In the genomic region with DNA sequence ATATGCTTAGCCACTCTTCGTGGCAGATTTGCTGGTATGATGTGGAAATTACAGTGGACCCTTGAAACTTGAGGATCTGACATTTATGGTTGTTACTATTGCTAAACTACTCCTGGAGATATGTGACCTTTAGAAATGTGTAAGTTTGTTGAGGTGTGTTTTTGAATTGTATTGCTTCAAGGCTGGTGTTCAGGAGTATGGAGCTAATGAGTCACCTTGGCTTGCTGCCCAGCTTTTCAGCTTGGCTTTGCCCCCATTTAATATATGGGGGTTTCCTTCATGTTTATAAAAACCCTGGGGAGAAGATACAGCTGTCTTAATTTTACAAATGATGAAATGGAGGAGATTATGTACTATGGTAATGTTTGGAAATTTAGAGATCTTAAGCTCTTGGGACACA, we compare ENCODE assay signal across 8 cellular contexts. TPM values are rescaled to one million over a fixed set of nuclear protein-coding genes. Genes with fewer than 3 reads are reported as not detected.
DNase-seq lines count a peak whose midpoint lies in the region; ATAC-seq and TF ChIP-seq lines count a peak whose summit lies in the region.

No MANE protein-coding gene starts in this region.

- DNase-seq in DMS53 treated with DMSO at 0.1 percent for 48 hours (lab: John Stamatoyannopoulos, UW; ENCODE audit: unreplicated experiment), result peak; percentile 25
- peak; percentile 59 for DNase-seq in RPMI7951 (ENCODE audit: low read depth)
- DNase-seq in astrocyte of the cerebellum (ENCODE audit: low read depth), result peak; percentile 63
- peak in 1 of 9 donors; percentile 64 for DNase-seq in naive thymus-derived CD4-positive, alpha-beta T cell
- DNase-seq in type B pancreatic cell (ENCODE audit: extremely low spot score, unreplicated experiment), result no peak
- no peak for DNase-seq in islet precursor cell
- DNase-seq in esophagus muscularis mucosa (ENCODE audit: extremely low spot score), result no peak

- H3K9me3 Mint-ChIP-seq in naive thymus-derived CD4-positive, alpha-beta T cell, result no peaks in the 10 kb centered on the region
- no peaks in the 10 kb centered on the region for H3K9me3 Mint-ChIP-seq in type B pancreatic cell

- POLR2A ChIA-PET in naive thymus-derived CD4-positive, alpha-beta T cell (lab: Charles Lee), result interaction anchor here (1.4 to 6.8 kb wide), 3 partner anchors 9 to 13 kb away, joined by 3 to 54 read pairs (median 5); a partner anchor contains a TSS

- intact Hi-C loops in naive thymus-derived CD4-positive, alpha-beta T cell (cut with micrococcal nuclease), result loop anchor here (1.0 to 2.0 kb wide), 3 partner anchors 10 to 16 kb away; no protein-coding TSS in a partner anchor
- intact Hi-C loops in esophagus muscularis mucosa (cut with DNase I), result no loop called here

- TF ChIP-seq EP300 in esophagus muscularis mucosa (IDR thresholded peaks at IDR 0.05), result no peak

- peak overlapping the region in 4 of 10 donors; percentile 3 to 22 (median 7) for H3K4me3 Mint-ChIP-seq in naive thymus-derived CD4-positive, alpha-beta T cell
- H3K4me3 Mint-ChIP-seq in type B pancreatic cell, result peak overlapping the region; percentile 12

- no peak overlapping the region for H3K4me3 ChIP-seq in astrocyte of the cerebellum (ENCODE audit: low read depth, low read length)
- no peak overlapping the region for H3K4me3 ChIP-seq in naive thymus-derived CD4-positive, alpha-beta T cell (ENCODE audit: low read length)
- no peak overlapping the region for H3K4me3 ChIP-seq in esophagus muscularis mucosa

- ATAC-seq in naive thymus-derived CD4-positive, alpha-beta T cell, result peak; percentile 43
- no peak for ATAC-seq in HG02763 (IDR thresholded peaks at IDR 0.05; ENCODE audit: unreplicated experiment)

- H3K27ac ChIP-seq in naive thymus-derived CD4-positive, alpha-beta T cell (ENCODE audit: low read depth, low read length), result no peak overlapping the region
- H3K27ac ChIP-seq in esophagus muscularis mucosa (replicated peaks in 1 of 4), result peak overlapping the region in 2 of 4 donors; percentile 33 to 43

- CTCF ChIA-PET in naive thymus-derived CD4-positive, alpha-beta T cell (lab: Charles Lee), result interaction anchor here (0.6 kb wide), 1 partner anchor 33 kb away, joined by 3 read pairs; no protein-coding TSS in a partner anchor

- peaks cover 10 to 48% (median 22%) of the 10 kb centered on the region in 3 experiments for H3K36me3 ChIP-seq in naive thymus-derived CD4-positive, alpha-beta T cell (ENCODE audit: control insufficient read depth in 2 of 3, insufficient read depth in 3 of 3, low read length in 3 of 3)
- H3K36me3 ChIP-seq in esophagus muscularis mucosa, result peaks cover 2 to 57% (median 23%) of the 10 kb centered on the region in 4 donors

- WGBS in esophagus muscularis mucosa, result 19% methylated on average over 1 of the region's 1 CpG

- H3K36me3 Mint-ChIP-seq in naive thymus-derived CD4-positive, alpha-beta T cell, result peaks cover 12 to 30% (median 23%) of the 10 kb centered on the region in 5 donors
- H3K36me3 Mint-ChIP-seq in type B pancreatic cell, result peaks cover 28% of the 10 kb centered on the region

- peak overlapping the region in 7 of 9 donors; percentile 1 to 42 (median 33) for H3K27ac Mint-ChIP-seq in naive thymus-derived CD4-positive, alpha-beta T cell
- H3K27ac Mint-ChIP-seq in type B pancreatic cell, result peak overlapping the region; percentile 49

- H3K4me1 Mint-ChIP-seq in naive thymus-derived CD4-positive, alpha-beta T cell, result peaks cover 11 to 74% (median 60%) of the 10 kb centered on the region in 7 donors
- peaks cover 12% of the 10 kb centered on the region for H3K4me1 Mint-ChIP-seq in type B pancreatic cell (ENCODE audit: unreplicated experiment)

- no peaks in the 10 kb centered on the region for H3K27me3 ChIP-seq in naive thymus-derived CD4-positive, alpha-beta T cell (ENCODE audit: control insufficient read depth in 2 of 2, insufficient read depth in 2 of 2, low read length in 2 of 2)
- H3K27me3 ChIP-seq in esophagus muscularis mucosa, result no peaks in the 10 kb centered on the region

- H3K27me3 Mint-ChIP-seq in naive thymus-derived CD4-positive, alpha-beta T cell, result no peaks in the 10 kb centered on the region
- H3K27me3 Mint-ChIP-seq in type B pancreatic cell, result no peaks in the 10 kb centered on the region

- in situ Hi-C loops in astrocyte of the cerebellum (cut with HindIII; ENCODE audit: low sequenced_read_pairs), result loop anchor here (25.0 kb wide), 1 partner anchor 557 kb away; a partner anchor contains a TSS

- H3K4me1 ChIP-seq in naive thymus-derived CD4-positive, alpha-beta T cell (ENCODE audit: control insufficient read depth in 2 of 2, insufficient read depth in 2 of 2, low read length in 2 of 2), result peaks cover 3 to 6% of the 10 kb centered on the region in 2 donors
- H3K4me1 ChIP-seq in esophagus muscularis mucosa, result peaks cover 28 to 61% (median 53%) of the 10 kb centered on the region in 4 donors

- no peaks in the 10 kb centered on the region for H3K9me3 ChIP-seq in naive thymus-derived CD4-positive, alpha-beta T cell (ENCODE audit: control insufficient read depth in 2 of 3, low read length in 3 of 3)
- no peaks in the 10 kb centered on the region for H3K9me3 ChIP-seq in esophagus muscularis mucosa

- TF ChIP-seq CTCF in astrocyte of the cerebellum (IDR thresholded peaks at IDR 0.05; ENCODE audit: low read depth, low read length, missing control alignments), result no peak
- no peak for TF ChIP-seq CTCF in type B pancreatic cell (conservative IDR thresholded peaks at IDR 0.05)
- TF ChIP-seq CTCF in esophagus muscularis mucosa (IDR thresholded peaks at IDR 0.05), result no peak

- TF ChIP-seq POLR2A in esophagus muscularis mucosa (IDR thresholded peaks at IDR 0.05; ENCODE audit: low read depth), result no peak

RNA-seq across cellular contexts. Expression of a gene that starts 11.6 kb away (rescaled TPM):
- 94.2 and 102 TPM in 2 replicates for total RNA-seq in RPMI7951 (2014; rRNA removed; shearing (Covaris generic))
- 100 to 1,000 TPM in 4 of 5 experiments, 10 to 100 TPM in 1; 34.6 to 219 (median 124) TPM for total RNA-seq in naive thymus-derived CD4-positive, alpha-beta T cell
- 10 to 100 TPM; 63.9 to 82.9 TPM for polyA plus RNA-seq in naive thymus-derived CD4-positive, alpha-beta T cell
- total RNA-seq in type B pancreatic cell (ENCODE audit: low replicate concordance) (51.5 and 56.9 TPM in 2 replicates), esophagus muscularis mucosa (100 to 1,000 TPM in 3 of 4 donors, 10 to 100 TPM in 1; 60.4 to 113 (median 110) TPM)

Comparison
In these comparisons a context has a peak if more than half of its experiments do, and no peak if none do; other contexts are left out.
1. DNase-seq: peak in DMS53 treated with DMSO at 0.1 percent for 48 hours (single experiment), RPMI7951 (single experiment) and astrocyte of the cerebellum (single experiment); none in type B pancreatic cell (single experiment), islet precursor cell (single experiment) and esophagus muscularis mucosa (single experiment).